Comparison of ENCODE assay signal across 1 cellular context in the genomic region with DNA sequence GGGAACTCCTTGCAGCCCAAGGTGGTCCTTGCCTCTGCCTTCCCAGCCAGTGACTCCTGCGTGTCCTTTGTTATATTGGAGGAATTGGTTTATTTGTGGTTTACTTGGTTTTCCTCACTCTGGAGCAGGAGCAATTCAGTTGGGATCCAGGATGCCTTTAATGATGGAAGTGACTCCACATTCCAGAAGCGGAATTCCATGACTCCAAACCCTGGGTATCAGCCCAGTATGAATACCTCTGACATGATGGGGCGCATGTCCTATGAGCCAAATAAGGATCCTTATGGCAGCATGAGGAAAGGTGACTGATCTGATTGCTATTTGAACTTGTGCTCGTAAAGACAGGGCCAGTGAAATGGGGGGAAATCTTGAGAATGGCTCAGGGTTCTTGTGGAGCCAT.
TF ChIP-seq lines count a peak whose summit lies in the region.

No MANE protein-coding gene starts in this region.

TF ChIP-seq in HCT116, 20 proteins besides CTCF, POLR2A, EP300 and RAD21 (continued from another document):
- TF ChIP-seq, protein P1, sequence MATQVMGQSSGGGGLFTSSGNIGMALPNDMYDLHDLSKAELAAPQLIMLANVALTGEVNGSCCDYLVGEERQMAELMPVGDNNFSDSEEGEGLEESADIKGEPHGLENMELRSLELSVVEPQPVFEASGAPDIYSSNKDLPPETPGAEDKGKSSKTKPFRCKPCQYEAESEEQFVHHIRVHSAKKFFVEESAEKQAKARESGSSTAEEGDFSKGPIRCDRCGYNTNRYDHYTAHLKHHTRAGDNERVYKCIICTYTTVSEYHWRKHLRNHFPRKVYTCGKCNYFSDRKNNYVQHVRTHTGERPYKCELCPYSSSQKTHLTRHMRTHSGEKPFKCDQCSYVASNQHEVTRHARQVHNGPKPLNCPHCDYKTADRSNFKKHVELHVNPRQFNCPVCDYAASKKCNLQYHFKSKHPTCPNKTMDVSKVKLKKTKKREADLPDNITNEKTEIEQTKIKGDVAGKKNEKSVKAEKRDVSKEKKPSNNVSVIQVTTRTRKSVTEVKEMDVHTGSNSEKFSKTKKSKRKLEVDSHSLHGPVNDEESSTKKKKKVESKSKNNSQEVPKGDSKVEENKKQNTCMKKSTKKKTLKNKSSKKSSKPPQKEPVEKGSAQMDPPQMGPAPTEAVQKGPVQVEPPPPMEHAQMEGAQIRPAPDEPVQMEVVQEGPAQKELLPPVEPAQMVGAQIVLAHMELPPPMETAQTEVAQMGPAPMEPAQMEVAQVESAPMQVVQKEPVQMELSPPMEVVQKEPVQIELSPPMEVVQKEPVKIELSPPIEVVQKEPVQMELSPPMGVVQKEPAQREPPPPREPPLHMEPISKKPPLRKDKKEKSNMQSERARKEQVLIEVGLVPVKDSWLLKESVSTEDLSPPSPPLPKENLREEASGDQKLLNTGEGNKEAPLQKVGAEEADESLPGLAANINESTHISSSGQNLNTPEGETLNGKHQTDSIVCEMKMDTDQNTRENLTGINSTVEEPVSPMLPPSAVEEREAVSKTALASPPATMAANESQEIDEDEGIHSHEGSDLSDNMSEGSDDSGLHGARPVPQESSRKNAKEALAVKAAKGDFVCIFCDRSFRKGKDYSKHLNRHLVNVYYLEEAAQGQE (IDR thresholded peaks at IDR 0.05; ENCODE audit: low read depth): no peak
- TF ChIP-seq ELF1 (IDR thresholded peaks at IDR 0.05; ENCODE audit: borderline replicate concordance, low read depth) (no peak), TCF7L2 (IDR thresholded peaks at IDR 0.05; ENCODE audit: borderline replicate concordance, extremely low read depth, insufficient read depth, insufficient read length) (no peak), EZH2 (IDR thresholded peaks at IDR 0.05) (no peak), JUND (IDR thresholded peaks at IDR 0.05) (0 out of 2 replicates have a peak, but pooled peaks have one; percentile 16), POLR2AphosphoS5 (IDR thresholded peaks at IDR 0.05; ENCODE audit: low read depth, low read length) (0 out of 2 replicates have a peak, but pooled peaks have one; percentile 10)
- TF ChIP-seq, protein P2, sequence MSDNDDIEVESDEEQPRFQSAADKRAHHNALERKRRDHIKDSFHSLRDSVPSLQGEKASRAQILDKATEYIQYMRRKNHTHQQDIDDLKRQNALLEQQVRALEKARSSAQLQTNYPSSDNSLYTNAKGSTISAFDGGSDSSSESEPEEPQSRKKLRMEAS (IDR thresholded peaks at IDR 0.05): no peak
